Comparison of ENCODE assay signal across 23 cellular contexts in the genomic region with DNA sequence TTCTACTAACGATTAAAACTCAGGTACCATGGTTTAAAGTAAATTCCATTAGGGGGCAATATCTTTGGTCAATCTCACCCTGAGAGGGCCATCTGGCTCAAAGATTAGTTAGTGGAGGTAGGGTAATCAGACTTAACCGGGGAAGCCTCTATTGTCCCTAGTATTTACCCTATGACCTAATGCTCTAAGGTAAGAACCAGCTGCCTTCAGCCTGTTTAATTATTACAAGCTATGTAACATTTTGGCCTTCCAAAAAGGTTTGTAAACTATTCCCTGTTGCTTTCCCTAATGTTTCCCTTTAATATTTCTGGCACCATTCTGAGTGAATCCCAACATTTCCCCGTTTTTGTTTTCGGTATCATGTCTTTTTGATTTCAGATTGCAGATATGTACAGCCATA. TPM values are rescaled to one million over a fixed set of nuclear protein-coding genes. Genes with fewer than 3 reads are reported as not detected.
DNase-seq lines count a peak whose midpoint lies in the region; ATAC-seq and TF ChIP-seq lines count a peak whose summit lies in the region.
"Had no signal": no experiment of that assay in that cellular context is flagged by ENCODE, and none has a peak within 500 bp of the region (broad histone marks: within the 10 kb centered on the region; RNA-seq: fewer than 3 reads in every experiment).

No MANE protein-coding gene starts in this region.

- no peak for TF ChIP-seq POLR2A in spleen (IDR thresholded peaks at IDR 0.05)

- no peaks in the 10 kb centered on the region for H3K9me3 ChIP-seq in WERI-Rb-1 (ENCODE audit: severe bottlenecking)
- H3K9me3 ChIP-seq in neural progenitor cell (ENCODE audit: low read depth): no peaks in the 10 kb centered on the region
- no peaks in the 10 kb centered on the region for H3K9me3 ChIP-seq in spleen
- H3K9me3 ChIP-seq: ovary, Peyer's patch, SJCRH30 had no signal

- WGBS in spleen, 5 donors: 81 to 87% (median 85%) methylated on average over 4 of the region's 4 CpGs

- H3K4me3 ChIP-seq in WERI-Rb-1 (ENCODE audit: low read depth, low read length): no peak overlapping the region
- H3K4me3 ChIP-seq in neural progenitor cell: no peak overlapping the region
- H3K4me3 ChIP-seq in spleen: no peak overlapping the region
- H3K4me3 ChIP-seq: ovary, Peyer's patch, SJCRH30 had no signal

- H3K4me3 Mint-ChIP-seq in neural progenitor cell: no peak overlapping the region
- H3K4me3 Mint-ChIP-seq: activated T-cell treated with anti-CD3 and anti-CD28 coated beads, Interleukin-2, amount 50 U/mL, for 24 hours; natural killer cell; T-cell had no signal

- H3K27ac Mint-ChIP-seq in neural progenitor cell: no peak overlapping the region
- H3K27ac Mint-ChIP-seq: activated T-cell treated with anti-CD3 and anti-CD28 coated beads, Interleukin-2, amount 50 U/mL, for 24 hours; natural killer cell; T-cell had no signal

- ATAC-seq in HG03097 (IDR thresholded peaks at IDR 0.05; ENCODE audit: low FRiP score, unreplicated experiment): no peak
- ATAC-seq: natural killer cell, sciatic nerve, T-cell had no signal

- peaks cover 32% of the 10 kb centered on the region for H3K4me1 Mint-ChIP-seq in neural progenitor cell

- peaks cover 30% of the 10 kb centered on the region for H3F3A ChIP-seq in neural progenitor cell (ENCODE audit: low read depth)

- no peaks in the 10 kb centered on the region for H4K20me1 ChIP-seq in neural progenitor cell (ENCODE audit: low read depth)

- no peaks in the 10 kb centered on the region for H3K36me3 Mint-ChIP-seq in neural progenitor cell
- H3K36me3 Mint-ChIP-seq: natural killer cell, T-cell had no signal

- TF ChIP-seq CTCF in WERI-Rb-1 (IDR thresholded peaks at IDR 0.05; ENCODE audit: low read depth, low read length) (no peak), neural progenitor cell (IDR thresholded peaks at IDR 0.05) (no peak), spleen (IDR thresholded peaks at IDR 0.05 in 8 of 11, conservative IDR thresholded peaks at IDR 0.05 in 3 of 11) (no peak)

- intact Hi-C loops in spleen (cut with DNase I; ENCODE audit: low total_unique reads): no loop called here

- H3K4me2 ChIP-seq in neural progenitor cell: peak overlapping the region; percentile 48

- DNase-seq in DMS79 treated with DMSO at 0.1 percent for 48 hours (lab: John Stamatoyannopoulos, UW) (peak; percentile 30), NCI-H2029 treated with DMSO at 0.1 percent for 48 hours (lab: John Stamatoyannopoulos, UW) (peak; percentile 30), WERI-Rb-1 (peak; percentile 18), neural progenitor cell (ENCODE audit: low spot score) (peak; percentile 20), spleen (no peak)
- no peak for DNase-seq in stimulated activated CD4-positive, alpha-beta T cell treated with anti-CD3 and anti-CD28 coated beads, Interleukin-12 subunit alpha, Interleukin-12 subunit beta, amount 100 ng/mL, for 4 hours
- DNase-seq in stimulated activated CD4-positive, alpha-beta T cell treated with anti-CD3 and anti-CD28 coated beads, Interleukin-4, amount 100 ng/mL, for 4 hours: no peak
- DNase-seq: activated CD4-positive, alpha-beta T cell treated with anti-CD3 and anti-CD28 coated beads for 4 hours; activated gamma-delta T cell treated with Interleukin-2 at 50 U/mL for 16 hours; activated T-cell treated with anti-CD3 and anti-CD28 coated beads, Interleukin-2, amount 50 U/mL, for 24 hours; effector CD8-positive, alpha-beta T cell; foreskin melanocyte; GF-D8; natural killer cell; NCI-H1048; ovary; Peyer's patch; SJCRH30; stimulated activated CD4-positive, alpha-beta T cell treated with anti-CD3 and anti-CD28 coated beads, Interleukin-15, amount 100 ng/mL, for 24 hours; T-cell had no signal

- no peaks in the 10 kb centered on the region for H3K9me3 Mint-ChIP-seq in neural progenitor cell
- H3K9me3 Mint-ChIP-seq: activated T-cell treated with anti-CD3 and anti-CD28 coated beads, Interleukin-2, amount 50 U/mL, for 24 hours; natural killer cell; T-cell had no signal

- no peak overlapping the region for H3K9ac ChIP-seq in neural progenitor cell

- H3K27ac ChIP-seq in WERI-Rb-1 (peak overlapping the region; percentile 48; the same call in 1 of the 2 replicates), neural progenitor cell (no peak overlapping the region), spleen (no peak overlapping the region)
- H3K27ac ChIP-seq: ovary, Peyer's patch, SJCRH30 had no signal

- peaks cover 2% of the 10 kb centered on the region for H3K27me3 Mint-ChIP-seq in neural progenitor cell (ENCODE audit: insufficient read depth, low read depth)

- no peak overlapping the region for H2AFZ ChIP-seq in neural progenitor cell (replicated peaks)

- H3K27me3 ChIP-seq in WERI-Rb-1 (ENCODE audit: insufficient read depth, low read depth, severe bottlenecking): peaks cover 3% of the 10 kb centered on the region
- no peaks in the 10 kb centered on the region for H3K27me3 ChIP-seq in neural progenitor cell
- peaks cover 0 to 25% (median 6%) of the 10 kb centered on the region in 7 donors for H3K27me3 ChIP-seq in spleen (replicated peaks in 1 of 7)
- H3K27me3 ChIP-seq: ovary, Peyer's patch, SJCRH30 had no signal

- H3K36me3 ChIP-seq in WERI-Rb-1 (no peaks in the 10 kb centered on the region), neural progenitor cell (no peaks in the 10 kb centered on the region), spleen (no peaks in the 10 kb centered on the region)
- H3K36me3 ChIP-seq: ovary, Peyer's patch, SJCRH30 had no signal

- peaks cover 43% of the 10 kb centered on the region for H3K4me1 ChIP-seq in neural progenitor cell
- peaks cover 0 to 19% (median 3%) of the 10 kb centered on the region in 6 donors for H3K4me1 ChIP-seq in spleen
- H3K4me1 ChIP-seq: SJCRH30 had no signal

- H3K79me2 ChIP-seq in neural progenitor cell (ENCODE audit: low read depth): no peaks in the 10 kb centered on the region

RNA-seq across cellular contexts. Expression of a gene that starts 15.1 kb away (rescaled TPM):
- total RNA-seq in neural progenitor cell (ENCODE audit: low replicate concordance) (9.1 and 10.9 TPM in 2 replicates), spleen (not detected)
- polyA plus RNA-seq in spleen: not detected
- total RNA-seq: activated CD8-positive, alpha-beta memory T cell treated with anti-CD3 and anti-CD28 coated beads for 36 hours; natural killer cell; sciatic nerve; SJCRH30 had no signal

Comparison
In these comparisons a context has a peak if more than half of its experiments do, and no peak if none do; other contexts are left out.
1. DNase-seq: peak in DMS79 treated with DMSO at 0.1 percent for 48 hours (single experiment), NCI-H2029 treated with DMSO at 0.1 percent for 48 hours (single experiment), WERI-Rb-1 (single experiment) and neural progenitor cell (single experiment); none in stimulated activated CD4-positive, alpha-beta T cell treated with anti-CD3 and anti-CD28 coated beads, Interleukin-12 subunit alpha, Interleukin-12 subunit beta, amount 100 ng/mL, for 4 hours (single experiment), spleen (single experiment) and stimulated activated CD4-positive, alpha-beta T cell treated with anti-CD3 and anti-CD28 coated beads, Interleukin-4, amount 100 ng/mL, for 4 hours (0 of 2).